ENCODE assay signal across 1 cellular context in the genomic region with DNA sequence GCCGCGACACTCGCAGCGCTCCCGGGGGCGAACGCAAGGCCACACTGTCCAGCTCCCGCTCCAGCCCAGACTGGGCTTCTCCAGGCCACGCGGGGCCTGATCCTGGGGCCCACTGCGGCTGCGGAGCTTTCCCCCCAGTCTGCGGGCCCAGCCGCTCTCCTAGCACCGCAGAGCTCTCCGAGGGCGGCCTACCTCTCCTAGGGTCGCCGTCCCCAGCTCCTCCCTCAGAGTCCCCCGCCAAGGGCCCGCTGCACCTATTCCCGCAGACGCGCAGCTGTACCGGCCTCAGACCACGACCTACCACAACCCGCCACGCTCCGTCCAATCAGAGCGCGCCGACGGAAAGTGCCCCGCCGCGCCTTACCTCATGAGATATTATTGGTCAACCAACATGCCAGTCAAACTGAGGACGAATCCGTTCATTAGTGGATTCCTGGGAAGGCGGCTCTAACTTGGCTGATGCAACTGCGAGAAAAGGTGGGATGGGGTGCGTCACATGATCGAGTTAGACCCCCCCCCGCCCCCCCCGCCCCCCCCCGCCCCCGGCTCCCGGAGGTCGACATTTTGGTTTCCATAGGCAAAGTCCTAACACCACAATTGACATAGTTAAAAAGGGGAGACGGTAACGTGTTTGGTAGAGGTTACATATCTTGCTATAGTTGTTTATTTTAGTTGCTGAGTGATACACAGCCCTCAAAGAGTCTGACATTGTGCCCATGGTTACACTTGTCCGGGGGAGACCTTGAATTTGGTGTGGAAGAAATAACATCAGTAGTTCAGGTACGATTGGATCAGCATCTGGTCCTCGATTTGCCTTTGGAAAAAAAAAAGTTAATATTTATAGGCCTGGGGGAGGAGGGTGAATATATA.
TF ChIP-seq lines count a peak whose summit lies in the region.

A gene (minus strand): TSS at position 278 of the 870 bp plus-strand sequence. CDS start 6,743 bp downstream, outside the sequence.

TF ChIP-seq in HepG2, 621 proteins besides CTCF, POLR2A, EP300 and RAD21 (continued from another document and continues in another):
- TF ChIP-seq, protein P1, sequence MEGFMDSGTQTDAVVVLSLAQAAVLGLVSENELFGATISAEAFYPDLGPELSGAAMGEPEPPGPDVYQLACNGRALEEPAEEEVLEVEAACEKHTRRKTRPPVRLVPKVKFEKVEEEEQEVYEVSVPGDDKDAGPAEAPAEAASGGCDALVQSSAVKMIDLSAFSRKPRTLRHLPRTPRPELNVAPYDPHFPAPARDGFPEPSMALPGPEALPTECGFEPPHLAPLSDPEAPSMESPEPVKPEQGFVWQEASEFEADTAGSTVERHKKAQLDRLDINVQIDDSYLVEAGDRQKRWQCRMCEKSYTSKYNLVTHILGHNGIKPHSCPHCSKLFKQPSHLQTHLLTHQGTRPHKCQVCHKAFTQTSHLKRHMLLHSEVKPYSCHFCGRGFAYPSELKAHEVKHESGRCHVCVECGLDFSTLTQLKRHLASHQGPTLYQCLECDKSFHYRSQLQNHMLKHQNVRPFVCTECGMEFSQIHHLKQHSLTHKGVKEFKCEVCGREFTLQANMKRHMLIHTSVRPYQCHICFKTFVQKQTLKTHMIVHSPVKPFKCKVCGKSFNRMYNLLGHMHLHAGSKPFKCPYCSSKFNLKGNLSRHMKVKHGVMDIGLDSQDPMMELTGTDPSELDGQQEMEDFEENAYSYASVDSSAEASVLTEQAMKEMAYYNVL (CRISPR knock-in tag; IDR thresholded peaks at IDR 0.05; ENCODE audit: borderline replicate concordance) = 0 out of 2 replicates have a peak, but pooled peaks have one; percentile 38
- TF ChIP-seq, protein P2, sequence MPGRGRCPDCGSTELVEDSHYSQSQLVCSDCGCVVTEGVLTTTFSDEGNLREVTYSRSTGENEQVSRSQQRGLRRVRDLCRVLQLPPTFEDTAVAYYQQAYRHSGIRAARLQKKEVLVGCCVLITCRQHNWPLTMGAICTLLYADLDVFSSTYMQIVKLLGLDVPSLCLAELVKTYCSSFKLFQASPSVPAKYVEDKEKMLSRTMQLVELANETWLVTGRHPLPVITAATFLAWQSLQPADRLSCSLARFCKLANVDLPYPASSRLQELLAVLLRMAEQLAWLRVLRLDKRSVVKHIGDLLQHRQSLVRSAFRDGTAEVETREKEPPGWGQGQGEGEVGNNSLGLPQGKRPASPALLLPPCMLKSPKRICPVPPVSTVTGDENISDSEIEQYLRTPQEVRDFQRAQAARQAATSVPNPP (CRISPR knock-in tag; IDR thresholded peaks at IDR 0.05) = peak; percentile 84; the same call in 1 of the 2 replicates
- TF ChIP-seq KDM3A (CRISPR knock-in tag; IDR thresholded peaks at IDR 0.05; ENCODE audit: low read depth) (0 out of 2 replicates have a peak, but pooled peaks have one; percentile 54), TCF7L2 (IDR thresholded peaks at IDR 0.05; ENCODE audit: low read depth, low read length) (no peak), CEBPG (CRISPR knock-in tag; IDR thresholded peaks at IDR 0.05) (peak; percentile 99), ZNF546 (CRISPR knock-in tag; conservative IDR thresholded peaks at IDR 0.05) (peak; percentile 71; the same call in 1 of the 2 replicates), MXI1 (IDR thresholded peaks at IDR 0.05; ENCODE audit: borderline replicate concordance, low read depth, low read length) (peak; percentile 84; the same call in 1 of the 3 replicates), STAT5B (CRISPR knock-in tag; IDR thresholded peaks at IDR 0.05) (0 out of 2 replicates have a peak, but pooled peaks have one; percentile 58), HNF4G (IDR thresholded peaks at IDR 0.05; ENCODE audit: borderline replicate concordance, low read depth, low read length) (no peak), HNF4G (CRISPR knock-in tag; IDR thresholded peaks at IDR 0.05; ENCODE audit: borderline replicate concordance, low read depth) (peak; percentile 66; the same call in 1 of the 2 replicates), MLLT10 (CRISPR knock-in tag; IDR thresholded peaks at IDR 0.05) (0 out of 2 replicates have a peak, but pooled peaks have one; percentile 67), SRSF9 (IDR thresholded peaks at IDR 0.05; ENCODE audit: borderline replicate concordance, insufficient read depth, low read depth, low read length, poor library complexity, severe bottlenecking) (no peak), ETV5 (CRISPR knock-in tag; IDR thresholded peaks at IDR 0.05; ENCODE audit: borderline replicate concordance) (peak; percentile 11; the same call in 1 of the 2 replicates), RFXAP (CRISPR knock-in tag; IDR thresholded peaks at IDR 0.05; ENCODE audit: borderline replicate concordance) (peak; percentile 90; the same call in 1 of the 2 replicates), CBX1 (IDR thresholded peaks at IDR 0.05; ENCODE audit: low read depth) (peak; percentile 72), FOXP1 (IDR thresholded peaks at IDR 0.05) (no peak), FOXP1 (CRISPR knock-in tag; IDR thresholded peaks at IDR 0.05) (peak; percentile 42; the same call in 1 of the 2 replicates), MIER3 (CRISPR knock-in tag; IDR thresholded peaks at IDR 0.05; ENCODE audit: borderline replicate concordance) (peak; percentile 74; the same call in 1 of the 2 replicates), GZF1 (CRISPR knock-in tag; IDR thresholded peaks at IDR 0.05) (peak; percentile 68; the same call in 1 of the 2 replicates), FOXO1 (CRISPR knock-in tag; IDR thresholded peaks at IDR 0.05) (0 out of 2 replicates have a peak, but pooled peaks have one; percentile 36), ZNF766 (CRISPR knock-in tag; IDR thresholded peaks at IDR 0.05; ENCODE audit: borderline replicate concordance) (peak; percentile 98; the same call in 1 of the 2 replicates), ZNF775 (CRISPR knock-in tag; IDR thresholded peaks at IDR 0.05; ENCODE audit: borderline replicate concordance) (peak; percentile 29; the same call in 1 of the 2 replicates), DMAP1 (CRISPR knock-in tag; IDR thresholded peaks at IDR 0.05) (peak; percentile 97), SKI (IDR thresholded peaks at IDR 0.05; ENCODE audit: partially characterized antibody) (peak; percentile 77), NONO (IDR thresholded peaks at IDR 0.05) (no peak), NONO (CRISPR knock-in tag; conservative IDR thresholded peaks at IDR 0.05) (peak; percentile 71), TBP (CRISPR knock-in tag; IDR thresholded peaks at IDR 0.05) (0 out of 2 replicates have a peak, but pooled peaks have one; percentile 73), SAP130 (CRISPR knock-in tag; IDR thresholded peaks at IDR 0.05; ENCODE audit: low read depth) (peak; percentile 98), XRCC5 (optimal IDR thresholded peaks at IDR 0.05; ENCODE audit: low read length) (peak; percentile 70), FOXJ3 (CRISPR knock-in tag; IDR thresholded peaks at IDR 0.05; ENCODE audit: borderline replicate concordance) (0 out of 2 replicates have a peak, but pooled peaks have one; percentile 30), NFRKB (IDR thresholded peaks at IDR 0.05) (no peak), ELF4 (CRISPR knock-in tag; IDR thresholded peaks at IDR 0.05; ENCODE audit: borderline replicate concordance) (no peak), TAF15 (IDR thresholded peaks at IDR 0.05; ENCODE audit: low read depth, low read length, poor library complexity, severe bottlenecking) (peak; percentile 81), NFKB2 (CRISPR knock-in tag; IDR thresholded peaks at IDR 0.05; ENCODE audit: borderline replicate concordance) (peak; percentile 72; the same call in 1 of the 2 replicates), ZNF773 (CRISPR knock-in tag; IDR thresholded peaks at IDR 0.05; ENCODE audit: borderline replicate concordance) (peak; percentile 89; the same call in 1 of the 2 replicates), ZNF607 (CRISPR knock-in tag; IDR thresholded peaks at IDR 0.05; ENCODE audit: borderline replicate concordance) (peak; percentile 24; the same call in 1 of the 2 replicates)
- TF ChIP-seq, protein P3, sequence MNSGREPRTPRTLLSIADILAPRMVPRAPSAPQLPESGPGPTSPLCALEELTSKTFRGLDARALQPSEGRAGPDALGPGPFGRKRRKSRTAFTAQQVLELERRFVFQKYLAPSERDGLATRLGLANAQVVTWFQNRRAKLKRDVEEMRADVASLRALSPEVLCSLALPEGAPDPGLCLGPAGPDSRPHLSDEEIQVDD (CRISPR knock-in tag; IDR thresholded peaks at IDR 0.05; ENCODE audit: borderline replicate concordance) = peak; percentile 86; the same call in 1 of the 2 replicates
- TF ChIP-seq, protein P4, sequence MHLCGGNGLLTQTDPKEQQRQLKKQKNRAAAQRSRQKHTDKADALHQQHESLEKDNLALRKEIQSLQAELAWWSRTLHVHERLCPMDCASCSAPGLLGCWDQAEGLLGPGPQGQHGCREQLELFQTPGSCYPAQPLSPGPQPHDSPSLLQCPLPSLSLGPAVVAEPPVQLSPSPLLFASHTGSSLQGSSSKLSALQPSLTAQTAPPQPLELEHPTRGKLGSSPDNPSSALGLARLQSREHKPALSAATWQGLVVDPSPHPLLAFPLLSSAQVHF (CRISPR knock-in tag; IDR thresholded peaks at IDR 0.05) = peak; percentile 16; the same call in 1 of the 2 replicates
- TF ChIP-seq, protein P5, sequence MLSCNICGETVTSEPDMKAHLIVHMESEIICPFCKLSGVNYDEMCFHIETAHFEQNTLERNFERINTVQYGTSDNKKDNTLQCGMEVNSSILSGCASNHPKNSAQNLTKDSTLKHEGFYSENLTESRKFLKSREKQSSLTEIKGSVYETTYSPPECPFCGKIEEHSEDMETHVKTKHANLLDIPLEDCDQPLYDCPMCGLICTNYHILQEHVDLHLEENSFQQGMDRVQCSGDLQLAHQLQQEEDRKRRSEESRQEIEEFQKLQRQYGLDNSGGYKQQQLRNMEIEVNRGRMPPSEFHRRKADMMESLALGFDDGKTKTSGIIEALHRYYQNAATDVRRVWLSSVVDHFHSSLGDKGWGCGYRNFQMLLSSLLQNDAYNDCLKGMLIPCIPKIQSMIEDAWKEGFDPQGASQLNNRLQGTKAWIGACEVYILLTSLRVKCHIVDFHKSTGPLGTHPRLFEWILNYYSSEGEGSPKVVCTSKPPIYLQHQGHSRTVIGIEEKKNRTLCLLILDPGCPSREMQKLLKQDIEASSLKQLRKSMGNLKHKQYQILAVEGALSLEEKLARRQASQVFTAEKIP (CRISPR knock-in tag; IDR thresholded peaks at IDR 0.05; ENCODE audit: borderline replicate concordance) = no peak
- TF ChIP-seq, protein P6, sequence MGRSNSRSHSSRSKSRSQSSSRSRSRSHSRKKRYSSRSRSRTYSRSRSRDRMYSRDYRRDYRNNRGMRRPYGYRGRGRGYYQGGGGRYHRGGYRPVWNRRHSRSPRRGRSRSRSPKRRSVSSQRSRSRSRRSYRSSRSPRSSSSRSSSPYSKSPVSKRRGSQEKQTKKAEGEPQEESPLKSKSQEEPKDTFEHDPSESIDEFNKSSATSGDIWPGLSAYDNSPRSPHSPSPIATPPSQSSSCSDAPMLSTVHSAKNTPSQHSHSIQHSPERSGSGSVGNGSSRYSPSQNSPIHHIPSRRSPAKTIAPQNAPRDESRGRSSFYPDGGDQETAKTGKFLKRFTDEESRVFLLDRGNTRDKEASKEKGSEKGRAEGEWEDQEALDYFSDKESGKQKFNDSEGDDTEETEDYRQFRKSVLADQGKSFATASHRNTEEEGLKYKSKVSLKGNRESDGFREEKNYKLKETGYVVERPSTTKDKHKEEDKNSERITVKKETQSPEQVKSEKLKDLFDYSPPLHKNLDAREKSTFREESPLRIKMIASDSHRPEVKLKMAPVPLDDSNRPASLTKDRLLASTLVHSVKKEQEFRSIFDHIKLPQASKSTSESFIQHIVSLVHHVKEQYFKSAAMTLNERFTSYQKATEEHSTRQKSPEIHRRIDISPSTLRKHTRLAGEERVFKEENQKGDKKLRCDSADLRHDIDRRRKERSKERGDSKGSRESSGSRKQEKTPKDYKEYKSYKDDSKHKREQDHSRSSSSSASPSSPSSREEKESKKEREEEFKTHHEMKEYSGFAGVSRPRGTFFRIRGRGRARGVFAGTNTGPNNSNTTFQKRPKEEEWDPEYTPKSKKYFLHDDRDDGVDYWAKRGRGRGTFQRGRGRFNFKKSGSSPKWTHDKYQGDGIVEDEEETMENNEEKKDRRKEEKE (IDR thresholded peaks at IDR 0.05) = no peak
- TF ChIP-seq, protein P7, sequence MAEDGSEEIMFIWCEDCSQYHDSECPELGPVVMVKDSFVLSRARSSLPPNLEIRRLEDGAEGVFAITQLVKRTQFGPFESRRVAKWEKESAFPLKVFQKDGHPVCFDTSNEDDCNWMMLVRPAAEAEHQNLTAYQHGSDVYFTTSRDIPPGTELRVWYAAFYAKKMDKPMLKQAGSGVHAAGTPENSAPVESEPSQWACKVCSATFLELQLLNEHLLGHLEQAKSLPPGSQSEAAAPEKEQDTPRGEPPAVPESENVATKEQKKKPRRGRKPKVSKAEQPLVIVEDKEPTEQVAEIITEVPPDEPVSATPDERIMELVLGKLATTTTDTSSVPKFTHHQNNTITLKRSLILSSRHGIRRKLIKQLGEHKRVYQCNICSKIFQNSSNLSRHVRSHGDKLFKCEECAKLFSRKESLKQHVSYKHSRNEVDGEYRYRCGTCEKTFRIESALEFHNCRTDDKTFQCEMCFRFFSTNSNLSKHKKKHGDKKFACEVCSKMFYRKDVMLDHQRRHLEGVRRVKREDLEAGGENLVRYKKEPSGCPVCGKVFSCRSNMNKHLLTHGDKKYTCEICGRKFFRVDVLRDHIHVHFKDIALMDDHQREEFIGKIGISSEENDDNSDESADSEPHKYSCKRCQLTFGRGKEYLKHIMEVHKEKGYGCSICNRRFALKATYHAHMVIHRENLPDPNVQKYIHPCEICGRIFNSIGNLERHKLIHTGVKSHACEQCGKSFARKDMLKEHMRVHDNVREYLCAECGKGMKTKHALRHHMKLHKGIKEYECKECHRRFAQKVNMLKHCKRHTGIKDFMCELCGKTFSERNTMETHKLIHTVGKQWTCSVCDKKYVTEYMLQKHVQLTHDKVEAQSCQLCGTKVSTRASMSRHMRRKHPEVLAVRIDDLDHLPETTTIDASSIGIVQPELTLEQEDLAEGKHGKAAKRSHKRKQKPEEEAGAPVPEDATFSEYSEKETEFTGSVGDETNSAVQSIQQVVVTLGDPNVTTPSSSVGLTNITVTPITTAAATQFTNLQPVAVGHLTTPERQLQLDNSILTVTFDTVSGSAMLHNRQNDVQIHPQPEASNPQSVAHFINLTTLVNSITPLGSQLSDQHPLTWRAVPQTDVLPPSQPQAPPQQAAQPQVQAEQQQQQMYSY (CRISPR knock-in tag; IDR thresholded peaks at IDR 0.05) = peak; percentile 75
- TF ChIP-seq, protein P8, sequence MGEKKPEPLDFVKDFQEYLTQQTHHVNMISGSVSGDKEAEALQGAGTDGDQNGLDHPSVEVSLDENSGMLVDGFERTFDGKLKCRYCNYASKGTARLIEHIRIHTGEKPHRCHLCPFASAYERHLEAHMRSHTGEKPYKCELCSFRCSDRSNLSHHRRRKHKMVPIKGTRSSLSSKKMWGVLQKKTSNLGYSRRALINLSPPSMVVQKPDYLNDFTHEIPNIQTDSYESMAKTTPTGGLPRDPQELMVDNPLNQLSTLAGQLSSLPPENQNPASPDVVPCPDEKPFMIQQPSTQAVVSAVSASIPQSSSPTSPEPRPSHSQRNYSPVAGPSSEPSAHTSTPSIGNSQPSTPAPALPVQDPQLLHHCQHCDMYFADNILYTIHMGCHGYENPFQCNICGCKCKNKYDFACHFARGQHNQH (CRISPR knock-in tag; IDR thresholded peaks at IDR 0.05) = no peak
- TF ChIP-seq, protein P9, sequence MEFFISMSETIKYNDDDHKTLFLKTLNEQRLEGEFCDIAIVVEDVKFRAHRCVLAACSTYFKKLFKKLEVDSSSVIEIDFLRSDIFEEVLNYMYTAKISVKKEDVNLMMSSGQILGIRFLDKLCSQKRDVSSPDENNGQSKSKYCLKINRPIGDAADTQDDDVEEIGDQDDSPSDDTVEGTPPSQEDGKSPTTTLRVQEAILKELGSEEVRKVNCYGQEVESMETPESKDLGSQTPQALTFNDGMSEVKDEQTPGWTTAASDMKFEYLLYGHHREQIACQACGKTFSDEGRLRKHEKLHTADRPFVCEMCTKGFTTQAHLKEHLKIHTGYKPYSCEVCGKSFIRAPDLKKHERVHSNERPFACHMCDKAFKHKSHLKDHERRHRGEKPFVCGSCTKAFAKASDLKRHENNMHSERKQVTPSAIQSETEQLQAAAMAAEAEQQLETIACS (CRISPR knock-in tag; IDR thresholded peaks at IDR 0.05) = peak; percentile 38; the same call in 1 of the 2 replicates
